ENCODE assay signal across 9 cellular contexts in genomic region chr1:220874201-220874655, GRCh38. TPM values are rescaled to one million over a fixed set of nuclear protein-coding genes. Genes with fewer than 3 reads are reported as not detected.
DNase-seq lines count a peak whose midpoint lies in the region; ATAC-seq and TF ChIP-seq lines count a peak whose summit lies in the region.
"Had no signal": no experiment of that assay in that cellular context is flagged by ENCODE, and none has a peak within 500 bp of the region (broad histone marks: within the 10 kb centered on the region; RNA-seq: fewer than 3 reads in every experiment).

No MANE protein-coding gene starts in this region.

- H3K4me3 Mint-ChIP-seq in brain (no peak overlapping the region), type B pancreatic cell (no peak overlapping the region)
- no peak overlapping the region for H3K4me3 Mint-ChIP-seq in activated CD4-positive, alpha-beta memory T cell treated with anti-CD3 and anti-CD28 coated beads for 36 hours

- H3K4me1 Mint-ChIP-seq in brain, result peaks cover 30% of the 10 kb centered on the region
- peaks cover 18% of the 10 kb centered on the region for H3K4me1 Mint-ChIP-seq in type B pancreatic cell (ENCODE audit: unreplicated experiment)
- peaks cover 20% of the 10 kb centered on the region for H3K4me1 Mint-ChIP-seq in activated CD4-positive, alpha-beta memory T cell treated with anti-CD3 and anti-CD28 coated beads for 36 hours (ENCODE audit: low read depth)

- intact Hi-C loops in activated CD4-positive, alpha-beta memory T cell treated with anti-CD3 and anti-CD28 coated beads for 36 hours (cut with micrococcal nuclease), result loop anchor here (1.0 kb wide), 2 partner anchors 329 to 561 kb away; no protein-coding TSS in a partner anchor

- H3K9me3 Mint-ChIP-seq in brain (peaks cover 0 to 5% (median 0%) of the 10 kb centered on the region in 5 experiments), type B pancreatic cell (no peaks in the 10 kb centered on the region)
- H3K9me3 Mint-ChIP-seq in activated CD4-positive, alpha-beta memory T cell treated with anti-CD3 and anti-CD28 coated beads for 36 hours, result no peaks in the 10 kb centered on the region

- H3K27me3 Mint-ChIP-seq in brain (peaks cover 80% of the 10 kb centered on the region), type B pancreatic cell (peaks cover 94% of the 10 kb centered on the region)
- H3K27me3 Mint-ChIP-seq in activated CD4-positive, alpha-beta memory T cell treated with anti-CD3 and anti-CD28 coated beads for 36 hours, result peaks cover 68% of the 10 kb centered on the region

- H3K36me3 Mint-ChIP-seq in brain (no peaks in the 10 kb centered on the region), type B pancreatic cell (no peaks in the 10 kb centered on the region)
- H3K36me3 Mint-ChIP-seq in activated CD4-positive, alpha-beta memory T cell treated with anti-CD3 and anti-CD28 coated beads for 36 hours, result peaks cover 2% of the 10 kb centered on the region

- no peak overlapping the region for H3K27ac Mint-ChIP-seq in brain
- H3K27ac Mint-ChIP-seq in type B pancreatic cell, result no peak overlapping the region
- H3K27ac Mint-ChIP-seq in activated CD4-positive, alpha-beta memory T cell treated with anti-CD3 and anti-CD28 coated beads for 36 hours, result no peak overlapping the region

- DNase-seq in CD1c-positive myeloid dendritic cell (ENCODE audit: extremely low spot score) (peak; percentile 48), NCI-H2171 treated with DMSO at 0.1 percent for 48 hours (lab: John Stamatoyannopoulos, UW) (peak; percentile 42), kidney glomerular epithelial cell (lab: John Stamatoyannopoulos, UW) (peak; percentile 25), type B pancreatic cell (ENCODE audit: extremely low spot score, unreplicated experiment) (no peak)
- DNase-seq in activated CD4-positive, alpha-beta memory T cell treated with anti-CD3 and anti-CD28 coated beads for 36 hours, result no peak
- no peak for DNase-seq in activated naive CD4-positive, alpha-beta T cell treated with anti-CD3 and anti-CD28 coated beads, Interleukin-2, amount 50 U/mL, for 16 hours
- DNase-seq: left cardiac atrium had no signal

- peak; percentile 42 for ATAC-seq in GM19397 (IDR thresholded peaks at IDR 0.05; ENCODE audit: unreplicated experiment)

- TF ChIP-seq CTCF in brain (conservative IDR thresholded peaks at IDR 0.05) (peak; percentile 89 to 96), type B pancreatic cell (conservative IDR thresholded peaks at IDR 0.05) (peak; percentile 83)

- CTCF ChIA-PET in activated CD4-positive, alpha-beta memory T cell treated with anti-CD3 and anti-CD28 coated beads for 36 hours (lab: Charles Lee), result interaction anchor here (1.0 to 1.9 kb wide), 4 partner anchors 14 to 561 kb away, joined by 3 to 11 read pairs (median 4); no protein-coding TSS in a partner anchor

- POLR2A ChIA-PET in activated CD4-positive, alpha-beta memory T cell treated with anti-CD3 and anti-CD28 coated beads for 36 hours (lab: Charles Lee), result no interaction called here

RNA-seq across cellular contexts. Expression of gene HLX, which starts 5.0 kb away (rescaled TPM):
- 1.8 TPM for polyA plus RNA-seq in brain (ENCODE audit: insufficient read depth, low read depth, low replicate concordance)
- total RNA-seq in type B pancreatic cell (ENCODE audit: low replicate concordance), result 0.64 and 2.3 TPM in 2 replicates
- under 1 TPM in 1 of 2 experiments, not detected in 1; 0.19 TPM for total RNA-seq in activated CD4-positive, alpha-beta memory T cell treated with anti-CD3 and anti-CD28 coated beads for 36 hours

Comparison
In these comparisons a context has a peak if more than half of its experiments do, and no peak if none do; other contexts are left out.
1. DNase-seq: peak in CD1c-positive myeloid dendritic cell (single experiment), NCI-H2171 treated with DMSO at 0.1 percent for 48 hours (single experiment) and kidney glomerular epithelial cell (single experiment); none in type B pancreatic cell (single experiment), activated CD4-positive, alpha-beta memory T cell treated with anti-CD3 and anti-CD28 coated beads for 36 hours (single experiment) and activated naive CD4-positive, alpha-beta T cell treated with anti-CD3 and anti-CD28 coated beads, Interleukin-2, amount 50 U/mL, for 16 hours (single experiment).